Comparison of ENCODE assay signal across 16 cellular contexts in genomic region chr3:54771050-54771449, GRCh38.
DNase-seq lines count a peak whose midpoint lies in the region; ATAC-seq and TF ChIP-seq lines count a peak whose summit lies in the region.
"Had no signal": no experiment of that assay in that cellular context is flagged by ENCODE, and none has a peak within 500 bp of the region (broad histone marks: within the 10 kb centered on the region; RNA-seq: fewer than 3 reads in every experiment).

No MANE protein-coding gene starts in this region.

- H3K36me3 ChIP-seq in BE2C, result no peaks in the 10 kb centered on the region
- no peaks in the 10 kb centered on the region for H3K36me3 ChIP-seq in esophagus muscularis mucosa
- H3K36me3 ChIP-seq in muscle layer of colon (ENCODE audit: insufficient read depth, low read length), result no peaks in the 10 kb centered on the region
- no peaks in the 10 kb centered on the region for H3K36me3 ChIP-seq in mucosa of descending colon (ENCODE audit: low read depth)
- H3K36me3 ChIP-seq: BLaER1, HAP-1 had no signal

- no peak overlapping the region for H3K4me3 ChIP-seq in BE2C (ENCODE audit: low read depth, low read length)
- no peak overlapping the region for H3K4me3 ChIP-seq in esophagus muscularis mucosa
- no peak overlapping the region for H3K4me3 ChIP-seq in muscle layer of colon (ENCODE audit: low read depth in 1 of 2, low read length in 2 of 2)
- no peak overlapping the region for H3K4me3 ChIP-seq in mucosa of descending colon
- H3K4me3 ChIP-seq: BLaER1, HAP-1 had no signal

- no peak for TF ChIP-seq CTCF in BE2C (IDR thresholded peaks at IDR 0.05; ENCODE audit: low read depth, low read length)
- no peak for TF ChIP-seq CTCF in esophagus muscularis mucosa (IDR thresholded peaks at IDR 0.05)
- TF ChIP-seq CTCF in mucosa of descending colon (IDR thresholded peaks at IDR 0.05), result no peak

- peak; percentile 43 for DNase-seq in NCI-H146 (lab: John Stamatoyannopoulos, UW)
- DNase-seq in NCI-H146 treated with DMSO at 0.1 percent for 48 hours (lab: John Stamatoyannopoulos, UW; ENCODE audit: unreplicated experiment), result no peak
- peak; percentile 38 for DNase-seq in BE2C
- peak; percentile 62 for DNase-seq in esophagus muscularis mucosa (ENCODE audit: extremely low spot score)
- DNase-seq in NCI-H524 (lab: John Stamatoyannopoulos, UW), result no peak
- DNase-seq in mucosa of descending colon, result no peak
- DNase-seq: Caco-2; CD8-positive, alpha-beta memory T cell; DND-41; GF-D8; GOT3 had no signal

- intact Hi-C loops in esophagus muscularis mucosa (cut with DNase I), result no loop called here
- intact Hi-C loops in mucosa of descending colon (cut with DNase I, micrococcal nuclease), result no loop called here

- H3K4me1 ChIP-seq in BE2C (peaks cover 4% of the 10 kb centered on the region; the same call in 1 of the 2 replicates), esophagus muscularis mucosa (no peaks in the 10 kb centered on the region), muscle layer of colon (ENCODE audit: insufficient read depth, low read length) (peaks cover 11% of the 10 kb centered on the region), mucosa of descending colon (ENCODE audit: low read depth) (no peaks in the 10 kb centered on the region)
- H3K4me1 ChIP-seq: BLaER1, Caco-2 had no signal

- TF ChIP-seq POLR2A in esophagus muscularis mucosa (IDR thresholded peaks at IDR 0.05; ENCODE audit: low read depth), result no peak

- H3K27ac ChIP-seq in esophagus muscularis mucosa (replicated peaks in 1 of 4) (no peak overlapping the region), muscle layer of colon (ENCODE audit: low read depth, low read length) (peak overlapping the region; percentile 8)
- H3K27ac ChIP-seq: 22Rv1, BLaER1 had no signal

- TF ChIP-seq EP300 in esophagus muscularis mucosa (IDR thresholded peaks at IDR 0.05), result no peak

- H3K27me3 ChIP-seq in BE2C, result no peaks in the 10 kb centered on the region
- no peaks in the 10 kb centered on the region for H3K27me3 ChIP-seq in esophagus muscularis mucosa
- H3K27me3 ChIP-seq in muscle layer of colon (ENCODE audit: control insufficient read depth in 1 of 2, insufficient read depth in 2 of 2, low read length in 2 of 2), result no peaks in the 10 kb centered on the region
- H3K27me3 ChIP-seq: BLaER1 had no signal

- H3K9me3 ChIP-seq in BE2C (no peaks in the 10 kb centered on the region), esophagus muscularis mucosa (no peaks in the 10 kb centered on the region), muscle layer of colon (ENCODE audit: low read length) (no peaks in the 10 kb centered on the region), mucosa of descending colon (no peaks in the 10 kb centered on the region)
- H3K9me3 ChIP-seq: BLaER1, Caco-2, HAP-1 had no signal

- H3K9ac ChIP-seq in muscle layer of colon (ENCODE audit: low read length), result no peak overlapping the region
- H3K9ac ChIP-seq: BLaER1 had no signal

- no peak for ATAC-seq in mucosa of descending colon
- no peak for ATAC-seq in HG03565 (IDR thresholded peaks at IDR 0.05; ENCODE audit: unreplicated experiment)

- WGBS in esophagus muscularis mucosa, result 90% methylated on average over 1 of the region's 2 CpGs

Comparison
In these comparisons a context has a peak if more than half of its experiments do, and no peak if none do; other contexts are left out.
1. DNase-seq: peak in NCI-H146 (single experiment), BE2C (single experiment) and esophagus muscularis mucosa (single experiment); none in NCI-H146 treated with DMSO at 0.1 percent for 48 hours (single experiment), NCI-H524 (0 of 2) and mucosa of descending colon (0 of 3).